ENCODE assay signal across 1 cellular context in genomic region chr2:56671973-56672569, GRCh38.
TF ChIP-seq lines count a peak whose summit lies in the region.

No MANE protein-coding gene starts in this region.

TF ChIP-seq in HCT116, 20 proteins besides CTCF, POLR2A, EP300 and RAD21 (continued from another document):
- TF ChIP-seq REST (IDR thresholded peaks at IDR 0.05; ENCODE audit: low read depth): no peak
- no peak for TF ChIP-seq ZFX (IDR thresholded peaks at IDR 0.05)
- no peak for TF ChIP-seq SP1 (IDR thresholded peaks at IDR 0.05; ENCODE audit: low read depth)
- TF ChIP-seq POLR2AphosphoS5 (IDR thresholded peaks at IDR 0.05; ENCODE audit: low read depth, low read length): no peak
- no peak for TF ChIP-seq MAX (IDR thresholded peaks at IDR 0.05)
- TF ChIP-seq ZNF274 (IDR thresholded peaks at IDR 0.05; ENCODE audit: low read depth, low read length): no peak
- no peak for TF ChIP-seq CBX3 (IDR thresholded peaks at IDR 0.05; ENCODE audit: low read depth)
- no peak for TF ChIP-seq FOSL1 (IDR thresholded peaks at IDR 0.05; ENCODE audit: low read depth)
- no peak for TF ChIP-seq SIN3A (IDR thresholded peaks at IDR 0.05; ENCODE audit: low read depth)
- no peak for TF ChIP-seq CEBPB (IDR thresholded peaks at IDR 0.05; ENCODE audit: low read depth)
- TF ChIP-seq ELF1 (IDR thresholded peaks at IDR 0.05; ENCODE audit: borderline replicate concordance, low read depth): no peak
- TF ChIP-seq SRF (IDR thresholded peaks at IDR 0.05; ENCODE audit: low read depth): no peak
- no peak for TF ChIP-seq YY1 (IDR thresholded peaks at IDR 0.05; ENCODE audit: extremely low read depth, insufficient replicate concordance, low read depth, low read length)
- no peak for TF ChIP-seq EZH2phosphoT487 (IDR thresholded peaks at IDR 0.05; ENCODE audit: borderline replicate concordance)
- no peak for TF ChIP-seq EGR1 (IDR thresholded peaks at IDR 0.05; ENCODE audit: low read depth)
- no peak for TF ChIP-seq EZH2 (IDR thresholded peaks at IDR 0.05)
- TF ChIP-seq TCF7L2 (IDR thresholded peaks at IDR 0.05; ENCODE audit: borderline replicate concordance, extremely low read depth, insufficient read depth, insufficient read length): no peak
